ENCODE assay signal across 20 cellular contexts in genomic region chr2:17182399-17182798, GRCh38.
"Had no signal": no experiment of that assay in that cellular context is flagged by ENCODE, and none has a peak within 500 bp of the region (broad histone marks: within the 10 kb centered on the region; RNA-seq: fewer than 3 reads in every experiment).

No MANE protein-coding gene starts in this region.

- H3K9me3 Mint-ChIP-seq: IgD-negative memory B cell had no signal

- ATAC-seq: K562, T-cell had no signal

- DNase-seq: Kasumi-1, MM.1S, NCI-H1092 treated with DMSO at 0.1 percent for 48 hours, NCI-H1436, NCI-H187, NCI-H2029, NCI-H2081 treated with DMSO at 0.1 percent for 48 hours, NCI-H2171, NCI-H226, NCI-H446, NCI-H510A, NCI-H524 treated with DMSO at 0.1 percent for 48 hours, NCI-H774, RPMI8226, SHP77, SK-N-SH, SW 1271, T-cell had no signal

- H3K4me1 Mint-ChIP-seq: T-cell had no signal

- H3K4me3 Mint-ChIP-seq: IgD-negative memory B cell, T-cell had no signal

- H3K27me3 Mint-ChIP-seq: T-cell had no signal

- H3K27ac Mint-ChIP-seq: IgD-negative memory B cell, T-cell had no signal
